Comparison of ENCODE assay signal across 8 cellular contexts in genomic region chr5:61933787-61934626, GRCh38.
DNase-seq lines count a peak whose midpoint lies in the region; ATAC-seq, FAIRE-seq and TF ChIP-seq lines count a peak whose summit lies in the region.

No MANE protein-coding gene starts in this region.

- no peaks in the 10 kb centered on the region for H3K27me3 ChIP-seq in bronchial epithelial cell (ENCODE audit: control insufficient read depth, insufficient read depth, low read length)

- H3K36me3 Mint-ChIP-seq in activated CD4-positive, alpha-beta T cell treated with anti-CD3 and anti-CD28 coated beads for 36 hours (ENCODE audit: low read depth) = no peaks in the 10 kb centered on the region
- H3K36me3 Mint-ChIP-seq in type B pancreatic cell = no peaks in the 10 kb centered on the region

- ATAC-seq in activated CD4-positive, alpha-beta T cell treated with anti-CD3 and anti-CD28 coated beads for 36 hours = no peak
- ATAC-seq in HG02798 (IDR thresholded peaks at IDR 0.05; ENCODE audit: poor library complexity, unreplicated experiment) = peak; percentile 50

- H3K27me3 Mint-ChIP-seq in activated CD4-positive, alpha-beta T cell treated with anti-CD3 and anti-CD28 coated beads for 36 hours = peaks cover 2% of the 10 kb centered on the region
- peaks cover 6% of the 10 kb centered on the region for H3K27me3 Mint-ChIP-seq in type B pancreatic cell

- peak; percentile 81 for TF ChIP-seq CTCF in bronchial epithelial cell (IDR thresholded peaks at IDR 0.05; ENCODE audit: insufficient read depth, low read length, severe bottlenecking)
- TF ChIP-seq CTCF in type B pancreatic cell (conservative IDR thresholded peaks at IDR 0.05) = peak; percentile 85

- H3K36me3 ChIP-seq in bronchial epithelial cell (ENCODE audit: control insufficient read depth, insufficient read depth, low read length) = no peaks in the 10 kb centered on the region

- no peak overlapping the region for H3K4me3 Mint-ChIP-seq in activated CD4-positive, alpha-beta T cell treated with anti-CD3 and anti-CD28 coated beads for 36 hours
- H3K4me3 Mint-ChIP-seq in type B pancreatic cell = no peak overlapping the region

- H3K27ac Mint-ChIP-seq in activated CD4-positive, alpha-beta T cell treated with anti-CD3 and anti-CD28 coated beads for 36 hours = no peak overlapping the region
- no peak overlapping the region for H3K27ac Mint-ChIP-seq in type B pancreatic cell

- FAIRE-seq in bronchial epithelial cell (lab: Jason Lieb, UNC) = peak; percentile 84

- no peak overlapping the region for H3K4me3 ChIP-seq in bronchial epithelial cell (ENCODE audit: low read depth, low read length)

- DNase-seq in activated CD4-positive, alpha-beta T cell treated with anti-CD3 and anti-CD28 coated beads for 36 hours = peak; percentile 45
- no peak for DNase-seq in activated CD4-positive, alpha-beta T cell treated with anti-CD3 and anti-CD28 coated beads for 4 hours
- peak; percentile 2 for DNase-seq in NCI-H510A (lab: John Stamatoyannopoulos, UW)
- peak; percentile 71 for DNase-seq in bronchial epithelial cell (ENCODE audit: low read depth)
- DNase-seq in left kidney (ENCODE audit: low read depth, low spot score) = peak; percentile 82
- DNase-seq in type B pancreatic cell (ENCODE audit: extremely low spot score, unreplicated experiment) = no peak
- DNase-seq in stimulated activated CD4-positive, alpha-beta T cell treated with anti-CD3 and anti-CD28 coated beads, Interleukin-4, amount 100 ng/mL, for 4 hours = no peak

- POLR2A ChIA-PET in activated CD4-positive, alpha-beta T cell treated with anti-CD3 and anti-CD28 coated beads for 36 hours (lab: Charles Lee) = no interaction called here

- CTCF ChIA-PET in activated CD4-positive, alpha-beta T cell treated with anti-CD3 and anti-CD28 coated beads for 36 hours (lab: Charles Lee) = no interaction called here

- H3K4me1 Mint-ChIP-seq in activated CD4-positive, alpha-beta T cell treated with anti-CD3 and anti-CD28 coated beads for 36 hours = no peaks in the 10 kb centered on the region
- no peaks in the 10 kb centered on the region for H3K4me1 Mint-ChIP-seq in type B pancreatic cell (ENCODE audit: unreplicated experiment)

- intact Hi-C loops in activated CD4-positive, alpha-beta T cell treated with anti-CD3 and anti-CD28 coated beads for 36 hours (cut with DNase I, micrococcal nuclease) = loop anchor here (5.0 to 10.0 kb wide), 2 partner anchors 732 to 979 kb away; no protein-coding TSS in a partner anchor

- H3K9me3 Mint-ChIP-seq in activated CD4-positive, alpha-beta T cell treated with anti-CD3 and anti-CD28 coated beads for 36 hours (ENCODE audit: low read depth) = no peaks in the 10 kb centered on the region
- no peaks in the 10 kb centered on the region for H3K9me3 Mint-ChIP-seq in type B pancreatic cell

Comparison
In these comparisons a context has a peak if more than half of its experiments do, and no peak if none do; other contexts are left out.
1. DNase-seq: peak in activated CD4-positive, alpha-beta T cell treated with anti-CD3 and anti-CD28 coated beads for 36 hours (single experiment), NCI-H510A (single experiment), bronchial epithelial cell (single experiment) and left kidney (single experiment); none in activated CD4-positive, alpha-beta T cell treated with anti-CD3 and anti-CD28 coated beads for 4 hours (0 of 2), type B pancreatic cell (single experiment) and stimulated activated CD4-positive, alpha-beta T cell treated with anti-CD3 and anti-CD28 coated beads, Interleukin-4, amount 100 ng/mL, for 4 hours (0 of 2).